Comparison of ENCODE assay signal across 9 cellular contexts in genomic region chr19:10462042-10462441, GRCh38. TPM values are rescaled to one million over a fixed set of nuclear protein-coding genes. Genes with fewer than 3 reads are reported as not detected.
DNase-seq lines count a peak whose midpoint lies in the region; ATAC-seq and TF ChIP-seq lines count a peak whose summit lies in the region.
"Not testable (repeated sequence)": the region's sequence is repeated elsewhere in the genome, so short reads cannot be mapped to it uniquely, and the experiment has no call there.
"Had no signal": no experiment of that assay in that cellular context is flagged by ENCODE, and none has a peak within 500 bp of the region (broad histone marks: within the 10 kb centered on the region; RNA-seq: fewer than 3 reads in every experiment).

No MANE protein-coding gene starts in this region.

- not testable (repeated sequence) for H3K9me3 ChIP-seq in ES-I3 (ENCODE audit: control insufficient read depth, insufficient read depth, low read length); MM.1S (replicated peaks; ENCODE audit: insufficient read depth, low read length)

- peak overlapping the region; percentile 58; the same call in 1 of the 2 replicates for H3K9ac ChIP-seq in ES-I3 (ENCODE audit: low read depth, low read length)
- H3K9ac ChIP-seq in MM.1S (ENCODE audit: low read length), result not testable (repeated sequence)

- intact Hi-C loops in activated CD4-positive, alpha-beta T cell treated with anti-CD3 and anti-CD28 coated beads for 36 hours (cut with DNase I, micrococcal nuclease); MCF 10A (cut with micrococcal nuclease): not testable (repeated sequence)

- not testable (repeated sequence) for H3K79me2 ChIP-seq in MM.1S (ENCODE audit: low read length)

- peak overlapping the region; percentile 46; the same call in 1 of the 2 replicates for H3K4me2 ChIP-seq in MM.1S (ENCODE audit: low read depth, low read length)

- not testable (repeated sequence) for H3K27ac Mint-ChIP-seq in activated CD4-positive, alpha-beta T cell treated with anti-CD3 and anti-CD28 coated beads for 36 hours; MCF 10A (ENCODE audit: low read depth, unreplicated experiment); memory B cell; osteocyte (ENCODE audit: unreplicated experiment)

- not testable (repeated sequence) for H3K9me2 ChIP-seq in MM.1S (replicated peaks; ENCODE audit: insufficient read depth, low read length)

- not testable (repeated sequence) for H3K27me3 ChIP-seq in MM.1S (replicated peaks; ENCODE audit: insufficient read depth, low read length)

- peak overlapping the region; percentile 43 for H3K4me3 Mint-ChIP-seq in activated CD4-positive, alpha-beta T cell treated with anti-CD3 and anti-CD28 coated beads for 36 hours
- H3K4me3 Mint-ChIP-seq in MCF 10A (ENCODE audit: unreplicated experiment) (peak overlapping the region; percentile 59), memory B cell (peak overlapping the region; percentile 74), osteocyte (ENCODE audit: unreplicated experiment) (peak overlapping the region; percentile 38)

- CTCF ChIA-PET in activated CD4-positive, alpha-beta T cell treated with anti-CD3 and anti-CD28 coated beads for 36 hours (lab: Charles Lee), result interaction anchor here (0.6 to 1.5 kb wide), 5 partner anchors 10 to 193 kb away, joined by 3 to 4 read pairs (median 3); no protein-coding TSS in a partner anchor
- CTCF ChIA-PET in MCF 10A (lab: Yijun Ruan, JAX), result interaction anchor here (1.1 kb wide), 1 partner anchor 105 kb away, joined by 4 read pairs; no protein-coding TSS in a partner anchor

- H4K20me1 ChIP-seq in MM.1S (ENCODE audit: insufficient read depth, low read length), result not testable (repeated sequence)

- H3K4me1 Mint-ChIP-seq in activated CD4-positive, alpha-beta T cell treated with anti-CD3 and anti-CD28 coated beads for 36 hours; osteocyte (ENCODE audit: unreplicated experiment): not testable (repeated sequence)
- H3K4me1 Mint-ChIP-seq in MCF 10A (ENCODE audit: insufficient read depth, unreplicated experiment) (peaks cover 11% of the 10 kb centered on the region), memory B cell (peaks cover 12% of the 10 kb centered on the region)

- POLR2A ChIA-PET in activated CD4-positive, alpha-beta T cell treated with anti-CD3 and anti-CD28 coated beads for 36 hours (lab: Charles Lee); MCF 10A (lab: Yijun Ruan, JAX): not testable (repeated sequence)

- H3K9me3 Mint-ChIP-seq in activated CD4-positive, alpha-beta T cell treated with anti-CD3 and anti-CD28 coated beads for 36 hours (ENCODE audit: low read depth); MCF 10A (ENCODE audit: unreplicated experiment); memory B cell; osteocyte (ENCODE audit: unreplicated experiment): not testable (repeated sequence)

- TF ChIP-seq CTCF in 22Rv1 (IDR thresholded peaks at IDR 0.05); MM.1S (IDR thresholded peaks at IDR 0.05; ENCODE audit: low read length); MCF 10A (IDR thresholded peaks at IDR 0.05; ENCODE audit: unreplicated experiment); osteocyte (IDR thresholded peaks at IDR 0.05): not testable (repeated sequence)

- H3K4me1 ChIP-seq in ES-I3 (ENCODE audit: insufficient read depth, low read length); MM.1S (ENCODE audit: low read length): not testable (repeated sequence)

- H3K36me3 ChIP-seq in ES-I3 (ENCODE audit: insufficient read depth, low read length); MM.1S (replicated peaks; ENCODE audit: insufficient read depth, low read length): not testable (repeated sequence)

- H3K4me3 ChIP-seq in MM.1S (ENCODE audit: low read length), result not testable (repeated sequence)

- H2AFZ ChIP-seq in MM.1S (ENCODE audit: low read length), result not testable (repeated sequence)

- DNase-seq in MM.1S; activated CD4-positive, alpha-beta T cell treated with anti-CD3 and anti-CD28 coated beads for 36 hours; MCF 10A (ENCODE audit: unreplicated experiment); epithelial cell of prostate (ENCODE audit: low read depth, low spot score); memory B cell (ENCODE audit: low spot score in 2 of 2); osteocyte (ENCODE audit: extremely low spot score, unreplicated experiment): not testable (repeated sequence)

- H3K27ac ChIP-seq in 22Rv1 (peak overlapping the region; percentile 46; the same call in 1 of the 2 replicates), epithelial cell of prostate (peak overlapping the region; percentile 34)
- not testable (repeated sequence) for H3K27ac ChIP-seq in MM.1S (ENCODE audit: low read length)

- BruUV-seq in MCF 10A (replicated peaks; lab: Mats Ljungman, UMichigan), result not testable (repeated sequence)

- ATAC-seq in activated CD4-positive, alpha-beta T cell treated with anti-CD3 and anti-CD28 coated beads for 36 hours; memory B cell (ENCODE audit: low read depth): not testable (repeated sequence)

- not testable (repeated sequence) for H3K27me3 Mint-ChIP-seq in activated CD4-positive, alpha-beta T cell treated with anti-CD3 and anti-CD28 coated beads for 36 hours; MCF 10A (ENCODE audit: insufficient read depth, unreplicated experiment); memory B cell; osteocyte (ENCODE audit: unreplicated experiment)

- H3K36me3 Mint-ChIP-seq in activated CD4-positive, alpha-beta T cell treated with anti-CD3 and anti-CD28 coated beads for 36 hours (ENCODE audit: low read depth); MCF 10A (ENCODE audit: insufficient read depth, unreplicated experiment); memory B cell; osteocyte (ENCODE audit: unreplicated experiment): not testable (repeated sequence)

- not testable (repeated sequence) for H3F3A ChIP-seq in MM.1S (ENCODE audit: insufficient read depth, low read length)

RNA-seq across cellular contexts. Expression of gene KEAP1, which starts 41.1 kb away (rescaled TPM):
- total RNA-seq in activated CD4-positive, alpha-beta T cell treated with anti-CD3 and anti-CD28 coated beads for 36 hours, result 10 to 100 TPM; 38.7 to 58.7 TPM
- total RNA-seq in MCF 10A (2022) (46.1 and 48.5 TPM in 2 replicates), osteocyte (80.1 and 80.9 TPM in 2 replicates)

RNA-seq across cellular contexts. Expression of gene PDE4A, which starts 41.7 kb away (rescaled TPM):
- 1 to 10 TPM; 3.9 to 4.3 TPM for total RNA-seq in activated CD4-positive, alpha-beta T cell treated with anti-CD3 and anti-CD28 coated beads for 36 hours
- total RNA-seq in MCF 10A (2022) (0.42 and 0.49 TPM in 2 replicates), osteocyte (12.4 and 12.7 TPM in 2 replicates)

RNA-seq across cellular contexts. Expression of gene S1PR5, which starts 55.2 kb away (rescaled TPM):
- under 1 TPM; 0.07 to 0.11 TPM for total RNA-seq in activated CD4-positive, alpha-beta T cell treated with anti-CD3 and anti-CD28 coated beads for 36 hours
- total RNA-seq in MCF 10A (2022), result not detected in 2 replicates
- total RNA-seq in osteocyte, result 0.83 and 1.8 TPM in 2 replicates
- total RNA-seq: pulmonary artery endothelial cell had no signal

RNA-seq across cellular contexts. Expression of gene CDC37, which starts 58.7 kb away (rescaled TPM):
- total RNA-seq in activated CD4-positive, alpha-beta T cell treated with anti-CD3 and anti-CD28 coated beads for 36 hours, result 100 to 1,000 TPM; 178 to 190 TPM
- 164 and 188 TPM in 2 replicates for total RNA-seq in MCF 10A (2022)
- 143 and 148 TPM in 2 replicates for total RNA-seq in osteocyte
